ENCODE assay signal across 19 cellular contexts in the genomic region with DNA sequence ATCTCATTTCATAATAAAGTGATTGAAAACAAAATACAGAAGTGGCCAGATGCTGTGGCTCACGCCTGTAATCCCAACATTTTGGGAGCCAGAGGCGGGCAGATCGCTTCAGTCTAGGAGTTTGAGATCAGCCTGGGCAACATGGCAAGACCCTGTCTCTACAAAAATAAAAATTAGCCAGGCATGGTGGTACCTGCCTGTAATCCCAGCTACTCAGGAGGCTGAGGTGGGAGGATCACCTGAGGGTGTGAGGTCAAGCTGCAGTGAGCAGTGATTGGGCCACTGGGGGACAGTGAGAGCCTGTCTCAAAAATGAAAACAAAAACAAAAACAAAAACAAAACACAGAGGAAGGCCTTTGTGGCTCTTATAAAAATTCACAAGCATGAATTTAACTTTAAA.
"Had no signal": no experiment of that assay in that cellular context is flagged by ENCODE, and none has a peak within 500 bp of the region (broad histone marks: within the 10 kb centered on the region; RNA-seq: fewer than 3 reads in every experiment).

No MANE protein-coding gene starts in this region.

- H3K27ac ChIP-seq: left ventricle myocardium inferior, lower lobe of right lung, pancreas, testis, tibial nerve had no signal

- H3K27ac Mint-ChIP-seq: endodermal cell; stimulated activated memory B cell treated with anti-CD40 and anti-IgM and Interleukin-4, amounts not matched to agents 10 μg/mL and 1 μg/mL and 100 μg/mL, for 72 hours; stimulated activated naive CD8-positive, alpha-beta T cell treated with anti-CD3 and anti-CD28 coated beads, Interleukin-15, Interleukin-2, amounts not matched to agents 100 ng/mL and 50 ng/mL, for 24 hours had no signal

- H3K4me3 Mint-ChIP-seq: dendritic cell treated with granulocyte-macrophage colony-stimulating factor and Interleukin-4, amounts not matched to agents 40 ng/mL and 50 ng/mL, for 4 days; endodermal cell; stimulated activated memory B cell treated with anti-CD40 and anti-IgM and Interleukin-4, amounts not matched to agents 10 μg/mL and 1 μg/mL and 100 μg/mL, for 72 hours; stimulated activated naive CD8-positive, alpha-beta T cell treated with anti-CD3 and anti-CD28 coated beads, Interleukin-15, Interleukin-2, amounts not matched to agents 100 ng/mL and 50 ng/mL, for 24 hours had no signal

- H2AFZ ChIP-seq: hepatocyte had no signal

- ATAC-seq: left cardiac atrium; lower lobe of right lung; pancreas; right cardiac atrium; stimulated activated memory B cell treated with anti-CD40 and anti-IgM and Interleukin-4, amounts not matched to agents 10 μg/mL and 1 μg/mL and 100 μg/mL, for 72 hours had no signal

- H3K4me1 ChIP-seq: testis had no signal

- H3K9me3 ChIP-seq: left ventricle myocardium inferior, lower lobe of right lung, pancreas, testis, tibial nerve had no signal

- H3K4me3 ChIP-seq: hepatocyte, left ventricle myocardium inferior, lower lobe of right lung, pancreas, testis, tibial nerve had no signal

- H3K27me3 Mint-ChIP-seq: dendritic cell treated with granulocyte-macrophage colony-stimulating factor and Interleukin-4, amounts not matched to agents 40 ng/mL and 50 ng/mL, for 4 days; progenitor cell of endocrine pancreas; stimulated activated memory B cell treated with anti-CD40 and anti-IgM and Interleukin-4, amounts not matched to agents 10 μg/mL and 1 μg/mL and 100 μg/mL, for 72 hours; stimulated activated naive CD8-positive, alpha-beta T cell treated with anti-CD3 and anti-CD28 coated beads, Interleukin-15, Interleukin-2, amounts not matched to agents 100 ng/mL and 50 ng/mL, for 24 hours had no signal

- H3K36me3 ChIP-seq: left ventricle myocardium inferior, lower lobe of right lung, pancreas, tibial nerve had no signal

- H3K27me3 ChIP-seq: hepatocyte, pancreas, testis, tibial nerve had no signal

- DNase-seq: endodermal cell; foreskin melanocyte; kidney; left cardiac atrium; left ventricle myocardium inferior; lower lobe of right lung; mesenchymal stem cell; midbrain; pancreas; right cardiac atrium; stimulated activated CD4-positive, alpha-beta T cell treated with anti-CD3 and anti-CD28 coated beads, Interleukin-4, amount 100 ng/mL, for 1 hour; stimulated activated CD8-positive, alpha-beta memory T cell treated with anti-CD3 and anti-CD28 coated beads, Interleukin-4, amount 100 ng/mL, for 48 hours; testis had no signal

- H3K4me2 ChIP-seq: hepatocyte had no signal
